ENCODE assay signal across 17 cellular contexts in genomic region chr12:114263031-114263825, GRCh38.
"Had no signal": no experiment of that assay in that cellular context is flagged by ENCODE, and none has a peak within 500 bp of the region (broad histone marks: within the 10 kb centered on the region; RNA-seq: fewer than 3 reads in every experiment).

No MANE protein-coding gene starts in this region.

- H3K4me1 ChIP-seq: right atrium auricular region, tibial artery, vagina had no signal

- H3K27ac ChIP-seq: cardiac muscle cell, right atrium auricular region, skin epidermis, tibial artery, vagina had no signal

- H3K36me3 Mint-ChIP-seq: natural killer cell treated with Interleukin-12 subunit alpha and Interleukin-12 subunit beta and Interleukin-15 and Interleukin-18, amount 100 ng/mL, for 72 hours; stimulated activated naive B cell treated with anti-CD40 and anti-IgM and Interleukin-4, amounts not matched to agents 10 μg/mL and 1 μg/mL and 100 μg/mL, for 72 hours had no signal

- H3K4me1 Mint-ChIP-seq: activated CD4-positive, alpha-beta T cell treated with anti-CD3 and anti-CD28 coated beads, Interleukin-2, amount 10 ng/mL, durations not matched to agents 24 days and 14 days; stimulated activated naive B cell treated with anti-CD40 and anti-IgM and Interleukin-4, amounts not matched to agents 10 μg/mL and 1 μg/mL and 100 μg/mL, for 72 hours had no signal

- H3K27me3 ChIP-seq: cardiac muscle cell, right atrium auricular region, vagina had no signal

- FAIRE-seq: kidney, TTC549 had no signal

- H3K4me3 Mint-ChIP-seq: activated CD4-positive, alpha-beta T cell treated with anti-CD3 and anti-CD28 coated beads, Interleukin-2, amount 10 ng/mL, durations not matched to agents 24 days and 14 days; activated CD8-positive, alpha-beta T cell treated with anti-CD3 and anti-CD28 coated beads, Interleukin-2, amount 10 ng/mL, durations not matched to agents 7 days and 5 days; natural killer cell treated with Interleukin-12 subunit alpha and Interleukin-12 subunit beta and Interleukin-15 and Interleukin-18, amount 100 ng/mL, for 72 hours; stimulated activated naive B cell treated with anti-CD40 and anti-IgM and Interleukin-4, amounts not matched to agents 10 μg/mL and 1 μg/mL and 100 μg/mL, for 72 hours had no signal

- H3K9me3 Mint-ChIP-seq: activated CD4-positive, alpha-beta T cell treated with anti-CD3 and anti-CD28 coated beads, Interleukin-2, amount 10 ng/mL, durations not matched to agents 24 days and 14 days had no signal

- H3K4me3 ChIP-seq: cardiac muscle cell, right atrium auricular region, skin epidermis, tibial artery, vagina had no signal

- H3K27me3 Mint-ChIP-seq: activated CD4-positive, alpha-beta T cell treated with anti-CD3 and anti-CD28 coated beads, Interleukin-2, amount 10 ng/mL, durations not matched to agents 24 days and 14 days; stimulated activated naive B cell treated with anti-CD40 and anti-IgM and Interleukin-4, amounts not matched to agents 10 μg/mL and 1 μg/mL and 100 μg/mL, for 72 hours had no signal

- H3K27ac Mint-ChIP-seq: activated CD4-positive, alpha-beta T cell treated with anti-CD3 and anti-CD28 coated beads, Interleukin-2, amount 10 ng/mL, durations not matched to agents 24 days and 14 days; activated CD8-positive, alpha-beta T cell treated with anti-CD3 and anti-CD28 coated beads, Interleukin-2, amount 10 ng/mL, durations not matched to agents 7 days and 5 days; natural killer cell treated with Interleukin-12 subunit alpha and Interleukin-12 subunit beta and Interleukin-15 and Interleukin-18, amount 100 ng/mL, for 72 hours; stimulated activated naive B cell treated with anti-CD40 and anti-IgM and Interleukin-4, amounts not matched to agents 10 μg/mL and 1 μg/mL and 100 μg/mL, for 72 hours had no signal

- H3K36me3 ChIP-seq: cardiac muscle cell, right atrium auricular region, tibial artery, vagina had no signal

- H3K9me3 ChIP-seq: right atrium auricular region, tibial artery, vagina had no signal

- DNase-seq: activated CD4-positive, alpha-beta T cell treated with anti-CD3 and anti-CD28 coated beads, Interleukin-2, amount 10 ng/mL, durations not matched to agents 24 days and 14 days; activated CD4-positive, CD25-positive, alpha-beta regulatory T cell; activated CD8-positive, alpha-beta memory T cell treated with anti-CD3 and anti-CD28 coated beads, Interleukin-2, amount 50 U/mL, for 4 hours; activated CD8-positive, alpha-beta T cell treated with anti-CD3 and anti-CD28 coated beads, Interleukin-2, amount 10 ng/mL, durations not matched to agents 7 days and 5 days; activated naive CD4-positive, alpha-beta T cell treated with Interleukin-2 at 50 U/mL for 16 hours; hippocampal formation; kidney; stimulated activated CD4-positive, alpha-beta T cell treated with anti-CD3 and anti-CD28 coated beads, Interleukin-15, amount 100 ng/mL, for 24 hours; stimulated activated CD4-positive, alpha-beta T cell treated with anti-CD3 and anti-CD28 coated beads, Interleukin-4, amount 100 ng/mL, for 1 hour; stimulated activated naive B cell treated with anti-CD40 and anti-IgM and Interleukin-4, amounts not matched to agents 10 μg/mL and 1 μg/mL and 100 μg/mL, for 72 hours; tibial artery had no signal

- ATAC-seq: activated CD8-positive, alpha-beta T cell treated with anti-CD3 and anti-CD28 coated beads, Interleukin-2, amount 10 ng/mL, durations not matched to agents 7 days and 5 days; natural killer cell treated with Interleukin-12 subunit alpha and Interleukin-12 subunit beta and Interleukin-15 and Interleukin-18, amount 100 ng/mL, for 72 hours; stimulated activated naive B cell treated with anti-CD40 and anti-IgM and Interleukin-4, amounts not matched to agents 10 μg/mL and 1 μg/mL and 100 μg/mL, for 72 hours had no signal
